Comparison of ENCODE assay signal across 10 cellular contexts in the genomic region with DNA sequence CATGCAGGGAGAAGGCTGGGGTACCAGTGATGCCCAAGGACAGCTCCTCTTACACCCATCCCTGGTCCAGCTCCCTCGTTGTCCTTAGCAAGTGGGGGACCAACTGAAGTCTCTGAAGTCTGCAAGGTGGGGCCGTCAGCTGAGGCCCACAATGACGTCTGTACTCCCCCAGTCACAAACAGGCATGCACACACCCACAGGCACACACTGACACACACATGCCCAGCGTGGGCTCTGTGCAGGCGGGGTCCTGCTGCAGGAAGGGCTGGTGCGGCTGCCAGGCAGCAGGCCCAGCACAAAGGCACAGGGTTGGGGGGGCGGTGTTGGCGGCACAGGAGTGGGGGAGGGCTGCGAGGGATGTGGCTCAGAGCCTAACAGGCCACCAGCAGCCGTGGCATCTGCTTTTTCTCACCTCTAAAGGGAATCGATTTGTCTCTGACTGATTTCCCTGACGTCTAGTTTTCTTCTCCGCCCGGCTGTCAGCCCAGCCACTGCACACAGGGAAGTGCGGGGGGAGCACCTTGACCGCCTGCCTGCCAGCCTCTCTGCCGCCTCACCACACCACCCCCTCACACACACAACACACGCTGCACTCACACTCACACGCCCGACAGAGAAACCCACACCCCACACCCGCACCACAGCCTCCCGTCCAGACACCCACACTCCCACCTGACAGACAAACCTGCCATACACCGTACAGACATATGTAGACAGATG. TPM values are rescaled to one million over a fixed set of nuclear protein-coding genes. Genes with fewer than 3 reads are reported as not detected.
A peak's percentile ranks its signal among the peaks of the same experiment; 100 is the strongest.
DNase-seq lines count a peak whose midpoint lies in the region; ATAC-seq and TF ChIP-seq lines count a peak whose summit lies in the region.
"Had no signal": no experiment of that assay in that cellular context is flagged by ENCODE, and none has a peak within 500 bp of the region (broad histone marks: within the 10 kb centered on the region; RNA-seq: fewer than 3 reads in every experiment).

No MANE protein-coding gene starts in this region.

- peak overlapping the region; percentile 28 for H3K4me3 Mint-ChIP-seq in stimulated activated effector memory CD8-positive, alpha-beta T cell treated with anti-CD3 and anti-CD28 coated beads, Interleukin-12 subunit alpha, Interleukin-12 subunit beta, amount 100 ng/mL, for 72 hours

- no peak overlapping the region for H3K4me3 ChIP-seq in lower lobe of right lung

- H3K36me3 ChIP-seq in lower lobe of right lung = no peaks in the 10 kb centered on the region

- peak; percentile 34 to 50 for ATAC-seq in lower lobe of right lung
- ATAC-seq in stimulated activated effector memory CD8-positive, alpha-beta T cell treated with anti-CD3 and anti-CD28 coated beads, Interleukin-12 subunit alpha, Interleukin-12 subunit beta, amount 100 ng/mL, for 72 hours = peak; percentile 67
- no peak for ATAC-seq in HG03457 (IDR thresholded peaks at IDR 0.05; ENCODE audit: unreplicated experiment)
- no peak for ATAC-seq in HG03571 (IDR thresholded peaks at IDR 0.05; ENCODE audit: unreplicated experiment)
- no peak for ATAC-seq in HG03378 (IDR thresholded peaks at IDR 0.05; ENCODE audit: unreplicated experiment)
- ATAC-seq: esophagus mucosa had no signal

- H3K4me1 ChIP-seq in lower lobe of right lung = peaks cover 4% of the 10 kb centered on the region

- no peaks in the 10 kb centered on the region for H3K9me3 Mint-ChIP-seq in stimulated activated effector memory CD8-positive, alpha-beta T cell treated with anti-CD3 and anti-CD28 coated beads, Interleukin-12 subunit alpha, Interleukin-12 subunit beta, amount 100 ng/mL, for 72 hours

- peak overlapping the region; percentile 5 for H3K27ac Mint-ChIP-seq in stimulated activated effector memory CD8-positive, alpha-beta T cell treated with anti-CD3 and anti-CD28 coated beads, Interleukin-12 subunit alpha, Interleukin-12 subunit beta, amount 100 ng/mL, for 72 hours

- no peaks in the 10 kb centered on the region for H3K9me3 ChIP-seq in lower lobe of right lung

- peaks cover 60% of the 10 kb centered on the region for H3K4me1 Mint-ChIP-seq in stimulated activated effector memory CD8-positive, alpha-beta T cell treated with anti-CD3 and anti-CD28 coated beads, Interleukin-12 subunit alpha, Interleukin-12 subunit beta, amount 100 ng/mL, for 72 hours

- intact Hi-C loops in lower lobe of right lung (cut with DNase I) = no loop called here

- H3K36me3 Mint-ChIP-seq in stimulated activated effector memory CD8-positive, alpha-beta T cell treated with anti-CD3 and anti-CD28 coated beads, Interleukin-12 subunit alpha, Interleukin-12 subunit beta, amount 100 ng/mL, for 72 hours = peaks cover 14% of the 10 kb centered on the region

- H3K27me3 ChIP-seq in lower lobe of right lung (ENCODE audit: low read depth) = no peaks in the 10 kb centered on the region

- no peak overlapping the region for H3K27ac ChIP-seq in lower lobe of right lung

- no peak for TF ChIP-seq CTCF in lower lobe of right lung (IDR thresholded peaks at IDR 0.05)

- DNase-seq in NCI-H82 (lab: John Stamatoyannopoulos, UW) (peak; percentile 14), NCI-H82 treated with DMSO at 0.1 percent for 48 hours (lab: John Stamatoyannopoulos, UW; ENCODE audit: unreplicated experiment) (no peak), lower lobe of right lung (peak; percentile 39)
- DNase-seq in activated gamma-delta T cell treated with anti-CD3 and anti-CD28 coated beads, Interleukin-2, amount 50 U/mL, for 16 hours (ENCODE audit: low read depth) = peak; percentile 59
- peak; percentile 26 to 62 for DNase-seq in stimulated activated effector memory CD8-positive, alpha-beta T cell treated with anti-CD3 and anti-CD28 coated beads, Interleukin-12 subunit alpha, Interleukin-12 subunit beta, amount 100 ng/mL, for 72 hours (ENCODE audit: low spot score in 2 of 2)
- DNase-seq: NCI-H226 had no signal

RNA-seq across cellular contexts. Expression of a gene that starts 43.5 kb away (rescaled TPM):
- total RNA-seq in lower lobe of right lung = 102 TPM

Comparison
In these comparisons a context has a peak if more than half of its experiments do, and no peak if none do; other contexts are left out.
1. ATAC-seq: peak in lower lobe of right lung (2 of 2) and stimulated activated effector memory CD8-positive, alpha-beta T cell treated with anti-CD3 and anti-CD28 coated beads, Interleukin-12 subunit alpha, Interleukin-12 subunit beta, amount 100 ng/mL, for 72 hours (single experiment); none in HG03457 (single experiment), HG03571 (single experiment) and HG03378 (single experiment).